ENCODE assay signal across 1 cellular context in genomic region chr6:139027620-139028182, GRCh38.
TF ChIP-seq lines count a peak whose summit lies in the region.

No MANE protein-coding gene starts in this region.

TF ChIP-seq in HEK293, 187 proteins besides CTCF, POLR2A, EP300 and RAD21 (continued from another document and continues in another):
- TF ChIP-seq, protein P1, sequence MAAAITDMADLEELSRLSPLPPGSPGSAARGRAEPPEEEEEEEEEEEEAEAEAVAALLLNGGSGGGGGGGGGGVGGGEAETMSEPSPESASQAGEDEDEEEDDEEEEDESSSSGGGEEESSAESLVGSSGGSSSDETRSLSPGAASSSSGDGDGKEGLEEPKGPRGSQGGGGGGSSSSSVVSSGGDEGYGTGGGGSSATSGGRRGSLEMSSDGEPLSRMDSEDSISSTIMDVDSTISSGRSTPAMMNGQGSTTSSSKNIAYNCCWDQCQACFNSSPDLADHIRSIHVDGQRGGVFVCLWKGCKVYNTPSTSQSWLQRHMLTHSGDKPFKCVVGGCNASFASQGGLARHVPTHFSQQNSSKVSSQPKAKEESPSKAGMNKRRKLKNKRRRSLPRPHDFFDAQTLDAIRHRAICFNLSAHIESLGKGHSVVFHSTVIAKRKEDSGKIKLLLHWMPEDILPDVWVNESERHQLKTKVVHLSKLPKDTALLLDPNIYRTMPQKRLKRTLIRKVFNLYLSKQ (tag by site-specific recombination; IDR thresholded peaks at IDR 0.05; ENCODE audit: borderline replicate concordance), result no peak
- TF ChIP-seq ZNF416 (tag by site-specific recombination; IDR thresholded peaks at IDR 0.05), result no peak
- no peak for TF ChIP-seq ZNF362 (tag by site-specific recombination; IDR thresholded peaks at IDR 0.05)
- TF ChIP-seq GLI4 (tag by site-specific recombination; IDR thresholded peaks at IDR 0.05), result no peak
- no peak for TF ChIP-seq ZNF184 (tag by site-specific recombination; IDR thresholded peaks at IDR 0.05)
- no peak for TF ChIP-seq ZNF202 (tag by site-specific recombination; IDR thresholded peaks at IDR 0.05; ENCODE audit: borderline replicate concordance)
- TF ChIP-seq ZNF473 (tag by site-specific recombination; IDR thresholded peaks at IDR 0.05), result no peak
- TF ChIP-seq ZNF529 (tag by site-specific recombination; IDR thresholded peaks at IDR 0.05; ENCODE audit: insufficient replicate concordance), result no peak
- no peak for TF ChIP-seq TCF7L2 (IDR thresholded peaks at IDR 0.05; ENCODE audit: borderline replicate concordance, low read depth, low read length)
- peak; percentile 72 for TF ChIP-seq SP7 (tag by site-specific recombination; IDR thresholded peaks at IDR 0.05)
- no peak for TF ChIP-seq HOXA7 (CRISPR knock-in tag; IDR thresholded peaks at IDR 0.05; ENCODE audit: borderline replicate concordance)
- TF ChIP-seq SCRT1 (tag by site-specific recombination; IDR thresholded peaks at IDR 0.05; ENCODE audit: borderline replicate concordance), result peak; percentile 88
- no peak for TF ChIP-seq ZNF148 (tag by site-specific recombination; IDR thresholded peaks at IDR 0.05; ENCODE audit: borderline replicate concordance)
- TF ChIP-seq, protein P2, sequence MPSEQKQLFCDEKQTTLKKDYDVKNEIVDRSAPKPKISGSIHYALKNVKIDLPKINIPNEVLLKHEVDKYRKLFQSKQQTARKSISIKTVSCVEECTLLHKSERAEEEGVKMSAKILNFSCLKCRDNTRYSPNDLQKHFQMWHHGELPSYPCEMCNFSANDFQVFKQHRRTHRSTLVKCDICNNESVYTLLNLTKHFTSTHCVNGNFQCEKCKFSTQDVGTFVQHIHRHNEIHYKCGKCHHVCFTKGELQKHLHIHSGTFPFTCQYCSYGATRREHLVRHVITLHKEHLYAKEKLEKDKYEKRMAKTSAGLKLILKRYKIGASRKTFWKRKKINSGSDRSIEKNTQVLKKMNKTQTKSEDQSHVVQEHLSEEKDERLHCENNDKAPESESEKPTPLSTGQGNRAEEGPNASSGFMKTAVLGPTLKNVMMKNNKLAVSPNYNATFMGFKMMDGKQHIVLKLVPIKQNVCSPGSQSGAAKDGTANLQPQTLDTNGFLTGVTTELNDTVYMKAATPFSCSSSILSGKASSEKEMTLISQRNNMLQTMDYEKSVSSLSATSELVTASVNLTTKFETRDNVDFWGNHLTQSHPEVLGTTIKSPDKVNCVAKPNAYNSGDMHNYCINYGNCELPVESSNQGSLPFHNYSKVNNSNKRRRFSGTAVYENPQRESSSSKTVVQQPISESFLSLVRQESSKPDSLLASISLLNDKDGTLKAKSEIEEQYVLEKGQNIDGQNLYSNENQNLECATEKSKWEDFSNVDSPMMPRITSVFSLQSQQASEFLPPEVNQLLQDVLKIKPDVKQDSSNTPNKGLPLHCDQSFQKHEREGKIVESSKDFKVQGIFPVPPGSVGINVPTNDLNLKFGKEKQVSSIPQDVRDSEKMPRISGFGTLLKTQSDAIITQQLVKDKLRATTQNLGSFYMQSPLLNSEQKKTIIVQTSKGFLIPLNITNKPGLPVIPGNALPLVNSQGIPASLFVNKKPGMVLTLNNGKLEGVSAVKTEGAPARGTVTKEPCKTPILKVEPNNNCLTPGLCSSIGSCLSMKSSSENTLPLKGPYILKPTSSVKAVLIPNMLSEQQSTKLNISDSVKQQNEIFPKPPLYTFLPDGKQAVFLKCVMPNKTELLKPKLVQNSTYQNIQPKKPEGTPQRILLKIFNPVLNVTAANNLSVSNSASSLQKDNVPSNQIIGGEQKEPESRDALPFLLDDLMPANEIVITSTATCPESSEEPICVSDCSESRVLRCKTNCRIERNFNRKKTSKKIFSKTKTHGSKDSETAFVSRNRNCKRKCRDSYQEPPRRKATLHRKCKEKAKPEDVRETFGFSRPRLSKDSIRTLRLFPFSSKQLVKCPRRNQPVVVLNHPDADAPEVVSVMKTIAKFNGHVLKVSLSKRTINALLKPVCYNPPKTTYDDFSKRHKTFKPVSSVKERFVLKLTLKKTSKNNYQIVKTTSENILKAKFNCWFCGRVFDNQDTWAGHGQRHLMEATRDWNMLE (tag by site-specific recombination; conservative IDR thresholded peaks at IDR 0.05; ENCODE audit: low read depth), result peak; percentile 16; the same call in 1 of the 2 replicates
- TF ChIP-seq ZNF48 (tag by site-specific recombination; IDR thresholded peaks at IDR 0.05), result no peak
- TF ChIP-seq ZNF391 (tag by site-specific recombination; IDR thresholded peaks at IDR 0.05; ENCODE audit: borderline replicate concordance, low read depth), result no peak
- no peak for TF ChIP-seq ZNF596 (tag by site-specific recombination; IDR thresholded peaks at IDR 0.05)
- no peak; the same call in 1 of the 2 replicates for TF ChIP-seq IKZF3 (tag by site-specific recombination; IDR thresholded peaks at IDR 0.05)
- no peak for TF ChIP-seq FEZF1 (tag by site-specific recombination; IDR thresholded peaks at IDR 0.05)
- 0 out of 2 replicates have a peak, but pooled peaks have one; percentile 3 for TF ChIP-seq REST (tag by site-specific recombination; IDR thresholded peaks at IDR 0.05)
- no peak for TF ChIP-seq ZNF621 (tag by site-specific recombination; IDR thresholded peaks at IDR 0.05)
- no peak for TF ChIP-seq PRDM2 (tag by site-specific recombination; IDR thresholded peaks at IDR 0.05; ENCODE audit: borderline replicate concordance)
- no peak for TF ChIP-seq KLF7 (tag by site-specific recombination; IDR thresholded peaks at IDR 0.05; ENCODE audit: borderline replicate concordance)
- peak; percentile 53; the same call in 1 of the 2 replicates for TF ChIP-seq ZNF394 (tag by site-specific recombination; IDR thresholded peaks at IDR 0.05; ENCODE audit: borderline replicate concordance)
- no peak for TF ChIP-seq ZNF449 (tag by site-specific recombination; IDR thresholded peaks at IDR 0.05)
- peak; percentile 91 for TF ChIP-seq PATZ1 (tag by site-specific recombination; IDR thresholded peaks at IDR 0.05)
- TF ChIP-seq REPIN1 (tag by site-specific recombination; IDR thresholded peaks at IDR 0.05; ENCODE audit: low read depth), result no peak
- peak; percentile 51 for TF ChIP-seq KLF8 (tag by site-specific recombination; IDR thresholded peaks at IDR 0.05)
- TF ChIP-seq ZBTB7A (tag by site-specific recombination; IDR thresholded peaks at IDR 0.05; ENCODE audit: low read depth), result no peak
- TF ChIP-seq KLF9 (tag by site-specific recombination; IDR thresholded peaks at IDR 0.05; ENCODE audit: low read depth), result no peak; the same call in 1 of the 2 replicates
